ENCODE assay signal across 12 cellular contexts in the genomic region with DNA sequence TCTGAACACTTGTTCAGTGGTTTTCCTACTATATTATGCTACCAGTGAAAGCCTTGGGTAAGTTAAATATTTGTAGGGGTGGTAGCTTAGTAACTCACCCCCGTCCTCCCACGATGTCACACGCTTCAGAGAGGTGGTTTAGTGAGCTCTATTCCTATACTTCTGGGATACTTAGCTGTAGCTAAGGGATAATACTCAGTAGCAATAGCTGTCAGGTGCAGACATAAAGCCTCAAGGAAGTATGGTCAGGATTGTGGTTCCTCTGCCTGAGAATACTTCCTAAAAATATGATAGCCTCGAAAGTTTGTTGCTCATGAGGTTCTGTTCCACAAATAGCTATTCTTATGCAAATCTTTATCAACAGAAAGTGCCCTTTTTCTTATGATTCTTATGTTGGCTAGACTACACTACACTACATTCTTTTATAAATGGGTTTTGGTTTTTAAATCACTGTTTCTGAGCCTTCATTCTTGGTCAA. TPM values are rescaled to one million over a fixed set of nuclear protein-coding genes. Genes with fewer than 3 reads are reported as not detected.
DNase-seq lines count a peak whose midpoint lies in the region; ATAC-seq lines count a peak whose summit lies in the region.
"Had no signal": no experiment of that assay in that cellular context is flagged by ENCODE, and none has a peak within 500 bp of the region (broad histone marks: within the 10 kb centered on the region; RNA-seq: fewer than 3 reads in every experiment).

No MANE protein-coding gene starts in this region.

- in situ Hi-C loops in KBM-7 (cut with MboI; ENCODE audit: low pct_unique_long_range_greater_than_20kb, low sequenced_read_pairs) = no loop called here

- ATAC-seq in HG02623 (IDR thresholded peaks at IDR 0.05; ENCODE audit: unreplicated experiment) = peak; percentile 56
- ATAC-seq in stimulated activated effector memory CD8-positive, alpha-beta T cell treated with anti-CD3 and anti-CD28 coated beads, Interleukin-12 subunit alpha, Interleukin-12 subunit beta, amount 100 ng/mL, for 72 hours = no peak
- ATAC-seq in left ventricle myocardium superior = no peak

- H3K27me3 Mint-ChIP-seq in activated T-cell treated with anti-CD3 and anti-CD28 coated beads, Interleukin-2, amount 50 U/mL, for 24 hours = no peaks in the 10 kb centered on the region

- no peak for DNase-seq in activated T-cell treated with anti-CD3 and anti-CD28 coated beads, Interleukin-2, amount 50 U/mL, for 24 hours
- no peak for DNase-seq in activated T-cell treated with anti-CD3 and anti-CD28 coated beads, Interleukin-2, amount 50 U/mL, for 1 hour
- DNase-seq in KBM-7 (peak; percentile 40), NCI-H1417 (lab: John Stamatoyannopoulos, UW) (no peak), left ventricle myocardium superior (no peak)
- no peak for DNase-seq in stimulated activated effector memory CD8-positive, alpha-beta T cell treated with anti-CD3 and anti-CD28 coated beads, Interleukin-12 subunit alpha, Interleukin-12 subunit beta, amount 100 ng/mL, for 72 hours (ENCODE audit: low spot score in 2 of 2)
- DNase-seq in stimulated activated CD4-positive, alpha-beta T cell treated with anti-CD3 and anti-CD28 coated beads, Interleukin-1b, Interleukin-23, amount 100 ng/mL, for 48 hours = no peak

- no peak overlapping the region for H3K4me3 Mint-ChIP-seq in activated T-cell treated with anti-CD3 and anti-CD28 coated beads, Interleukin-2, amount 50 U/mL, for 24 hours
- no peak overlapping the region for H3K4me3 Mint-ChIP-seq in stimulated activated effector memory CD8-positive, alpha-beta T cell treated with anti-CD3 and anti-CD28 coated beads, Interleukin-12 subunit alpha, Interleukin-12 subunit beta, amount 100 ng/mL, for 72 hours

- peaks cover 98% of the 10 kb centered on the region for H3K36me3 Mint-ChIP-seq in activated T-cell treated with anti-CD3 and anti-CD28 coated beads, Interleukin-2, amount 50 U/mL, for 24 hours (ENCODE audit: low read depth)
- peaks cover 100% of the 10 kb centered on the region for H3K36me3 Mint-ChIP-seq in stimulated activated effector memory CD8-positive, alpha-beta T cell treated with anti-CD3 and anti-CD28 coated beads, Interleukin-12 subunit alpha, Interleukin-12 subunit beta, amount 100 ng/mL, for 72 hours

- intact Hi-C loops in left ventricle myocardium superior (cut with micrococcal nuclease) = no loop called here

- H3K27ac Mint-ChIP-seq in activated T-cell treated with anti-CD3 and anti-CD28 coated beads, Interleukin-2, amount 50 U/mL, for 24 hours = peak overlapping the region; percentile 55
- peak overlapping the region; percentile 78 for H3K27ac Mint-ChIP-seq in stimulated activated effector memory CD8-positive, alpha-beta T cell treated with anti-CD3 and anti-CD28 coated beads, Interleukin-12 subunit alpha, Interleukin-12 subunit beta, amount 100 ng/mL, for 72 hours

- peaks cover 6% of the 10 kb centered on the region for H3K4me1 Mint-ChIP-seq in activated T-cell treated with anti-CD3 and anti-CD28 coated beads, Interleukin-2, amount 50 U/mL, for 24 hours (ENCODE audit: low read depth)
- peaks cover 8% of the 10 kb centered on the region for H3K4me1 Mint-ChIP-seq in stimulated activated effector memory CD8-positive, alpha-beta T cell treated with anti-CD3 and anti-CD28 coated beads, Interleukin-12 subunit alpha, Interleukin-12 subunit beta, amount 100 ng/mL, for 72 hours

- no peaks in the 10 kb centered on the region for H3K9me3 Mint-ChIP-seq in activated T-cell treated with anti-CD3 and anti-CD28 coated beads, Interleukin-2, amount 50 U/mL, for 24 hours
- no peaks in the 10 kb centered on the region for H3K9me3 Mint-ChIP-seq in stimulated activated effector memory CD8-positive, alpha-beta T cell treated with anti-CD3 and anti-CD28 coated beads, Interleukin-12 subunit alpha, Interleukin-12 subunit beta, amount 100 ng/mL, for 72 hours

RNA-seq across cellular contexts. Expression of gene DLST, which starts 11.9 kb away (rescaled TPM):
- total RNA-seq in left ventricle myocardium superior = 241 TPM

RNA-seq across cellular contexts. Expression of gene PROX2, which starts 17.7 kb away (rescaled TPM):
- total RNA-seq in left ventricle myocardium superior = not detected
- total RNA-seq: endothelial cell of umbilical vein, H1, HT1080, SJSA1 had no signal

RNA-seq across cellular contexts. Expression of gene RPS6KL1, which starts 29.4 kb away (rescaled TPM):
- total RNA-seq in left ventricle myocardium superior = 18.6 TPM
- total RNA-seq: HT1080, SJSA1 had no signal
